ENCODE assay signal across 1 cellular context in genomic region chr11:119352857-119353260, GRCh38.
TF ChIP-seq lines count a peak whose summit lies in the region.

No MANE protein-coding gene starts in this region.

TF ChIP-seq in K562, 482 proteins besides CTCF, POLR2A, EP300 and RAD21 (continued from another document):
- TF ChIP-seq E4F1 (CRISPR knock-in tag; IDR thresholded peaks at IDR 0.05; ENCODE audit: borderline replicate concordance) = no peak
- no peak for TF ChIP-seq SMARCA4 (IDR thresholded peaks at IDR 0.05)
- no peak for TF ChIP-seq ZFP36 (IDR thresholded peaks at IDR 0.05; ENCODE audit: low read depth, low read length, partially characterized antibody)
- peak; percentile 98 for TF ChIP-seq ESRRA (IDR thresholded peaks at IDR 0.05; ENCODE audit: borderline replicate concordance, low read depth)
- no peak for TF ChIP-seq ZNF41 (CRISPR knock-in tag; conservative IDR thresholded peaks at IDR 0.05)
TF ChIP-seq in K562: peak in this region for 7.
